1 cellular context compared by ENCODE assay signal in the genomic region with DNA sequence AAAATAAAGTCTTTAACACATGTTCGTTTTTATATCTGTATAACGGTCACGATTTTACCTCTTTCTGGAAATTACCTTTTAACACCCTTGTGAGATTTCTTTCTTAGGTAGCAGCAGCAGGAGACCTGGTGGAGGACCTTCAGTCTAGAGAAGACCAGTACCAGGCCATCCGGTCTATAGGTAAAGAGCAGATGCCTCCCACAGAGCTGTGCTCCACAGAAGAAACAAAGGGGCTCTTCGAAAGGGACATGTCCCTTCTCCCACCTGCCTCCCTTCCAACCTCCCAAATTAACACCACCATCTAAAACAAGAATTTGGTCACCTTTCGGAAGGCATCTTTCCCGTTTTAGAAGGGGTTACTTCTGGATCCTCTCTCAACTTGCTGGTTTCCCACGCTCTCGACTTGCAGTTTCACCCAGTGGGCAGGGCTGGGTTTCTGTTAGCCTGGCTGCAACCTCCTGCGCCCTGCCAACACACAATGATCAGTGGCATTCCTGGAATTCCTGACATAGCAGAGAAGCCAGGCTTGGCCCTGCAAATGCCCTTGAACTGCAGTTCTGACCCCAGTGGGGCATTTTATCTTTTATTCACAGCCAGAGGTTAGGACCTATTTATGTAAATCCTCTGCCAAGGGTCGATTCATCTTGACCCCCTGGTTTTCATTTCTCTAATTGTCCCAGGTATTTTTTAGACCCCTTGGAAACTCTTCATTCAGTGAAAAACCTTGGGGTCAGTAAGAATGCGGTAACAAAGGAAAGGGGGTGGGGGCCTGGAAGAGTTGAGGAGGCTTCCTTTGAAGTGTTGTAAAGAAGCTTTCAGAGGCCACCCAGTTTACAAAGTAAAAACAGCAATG.
TF ChIP-seq lines count a peak whose summit lies in the region.

No MANE protein-coding gene starts in this region.

TF ChIP-seq in A549, 52 proteins besides CTCF, POLR2A, EP300 and RAD21 (continued from another document):
- TF ChIP-seq USF2 (IDR thresholded peaks at IDR 0.05) (no peak), RARB (CRISPR knock-in tag; IDR thresholded peaks at IDR 0.05) (peak; percentile 93)
